ENCODE assay signal across 23 cellular contexts in the genomic region with DNA sequence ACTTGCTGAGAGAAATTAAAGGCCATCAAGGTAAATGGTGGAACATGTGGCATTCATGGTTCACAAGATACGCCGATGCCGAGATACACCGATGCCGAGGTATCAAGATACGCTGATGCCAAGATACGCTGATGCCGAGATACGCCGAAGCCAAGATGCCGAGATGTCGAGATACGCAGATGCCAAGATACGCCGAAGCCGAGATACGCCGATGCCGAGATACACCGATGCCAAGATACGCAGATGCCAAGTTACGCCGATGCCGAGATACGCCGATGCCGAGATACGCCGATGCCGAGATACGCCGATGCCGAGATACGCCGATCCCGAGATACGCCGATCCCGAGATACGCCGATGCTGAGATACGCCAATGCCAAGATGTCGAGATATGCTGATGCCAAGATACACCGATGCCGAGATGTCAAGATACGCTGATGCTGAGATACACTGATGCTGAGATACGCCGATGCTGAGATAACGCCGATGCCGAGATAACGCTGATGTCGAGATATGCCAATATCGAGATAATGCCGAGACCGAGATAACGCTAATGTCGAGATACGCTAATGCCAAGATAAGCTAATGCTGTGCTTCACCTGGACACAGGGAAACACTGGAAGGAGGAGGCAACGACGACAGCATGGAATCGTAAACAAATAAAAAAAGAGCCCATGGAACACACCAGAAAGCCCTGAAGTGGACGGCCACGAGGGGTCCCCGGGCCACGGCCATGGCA.
"Had no signal": no experiment of that assay in that cellular context is flagged by ENCODE, and none has a peak within 500 bp of the region (broad histone marks: within the 10 kb centered on the region; RNA-seq: fewer than 3 reads in every experiment).

No MANE protein-coding gene starts in this region.

- H3K27ac ChIP-seq: epithelial cell of prostate, esophagus muscularis mucosa, heart left ventricle, neutrophil, psoas muscle, thoracic aorta, transverse colon, uterus had no signal

- H3K4me1 ChIP-seq: psoas muscle, uterus had no signal

- H3K4me3 ChIP-seq: esophagus muscularis mucosa, heart left ventricle, mucosa of descending colon, psoas muscle, thoracic aorta, transverse colon, uterus had no signal

- H3K36me3 ChIP-seq: heart left ventricle, thoracic aorta, transverse colon, uterus had no signal

- DNase-seq: effector memory CD4-positive, alpha-beta T cell; hippocampal formation; left colon; mammary epithelial cell; mucosa of descending colon; naive thymus-derived CD8-positive, alpha-beta T cell; psoas muscle; retina; stimulated activated CD4-positive, alpha-beta T cell treated with anti-CD3 and anti-CD28 coated beads, Interleukin-2, amount 100 ng/mL, for 24 hours; stimulated activated CD4-positive, alpha-beta T cell treated with anti-CD3 and anti-CD28 coated beads, Interleukin-4, amount 100 ng/mL, for 4 hours; stimulated activated naive B cell treated with anti-CD40 and anti-IgM and Interleukin-4, amounts not matched to agents 10 μg/mL and 1 μg/mL and 100 μg/mL, for 72 hours; stimulated activated naive CD8-positive, alpha-beta T cell treated with anti-CD3 and anti-CD28 coated beads, Interleukin-15, amount 100 ng/mL, for 72 hours; substantia nigra; transverse colon; uterus had no signal

- FAIRE-seq: endometrium, frontal cortex had no signal

- H3K27me3 ChIP-seq: esophagus muscularis mucosa, heart left ventricle, neutrophil, transverse colon, uterus had no signal

- H3K9me3 ChIP-seq: mucosa of descending colon, neutrophil, psoas muscle, uterus had no signal

- ATAC-seq: heart left ventricle; left colon; mucosa of descending colon; naive thymus-derived CD8-positive, alpha-beta T cell; psoas muscle; sciatic nerve; stimulated activated naive B cell treated with anti-CD40 and anti-IgM and Interleukin-4, amounts not matched to agents 10 μg/mL and 1 μg/mL and 100 μg/mL, for 72 hours; stimulated activated naive CD8-positive, alpha-beta T cell treated with anti-CD3 and anti-CD28 coated beads, Interleukin-15, amount 100 ng/mL, for 72 hours had no signal
